In the genomic region with DNA sequence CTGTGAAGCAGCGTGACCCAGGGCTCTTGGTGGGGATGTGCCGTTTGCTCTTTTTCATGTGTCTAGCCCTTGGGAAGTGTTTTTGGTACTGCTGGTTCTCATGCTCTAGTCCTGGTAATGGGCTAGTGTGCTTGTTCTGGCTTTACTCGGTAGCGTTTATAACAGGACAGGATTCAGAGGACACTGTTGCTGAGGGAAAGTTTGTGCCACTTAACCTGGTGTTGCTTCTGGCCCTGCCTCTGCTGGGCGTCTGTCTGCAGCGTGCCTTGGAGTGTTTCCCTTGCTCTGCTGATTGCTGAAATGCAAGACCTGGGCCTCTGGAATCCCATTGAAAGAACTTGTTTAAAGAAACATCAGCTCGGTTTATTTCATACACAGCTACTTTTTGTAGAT, we compare ENCODE assay signal across 11 cellular contexts. TPM values are rescaled to one million over a fixed set of nuclear protein-coding genes. Genes with fewer than 3 reads are reported as not detected.
DNase-seq lines count a peak whose midpoint lies in the region; ATAC-seq and TF ChIP-seq lines count a peak whose summit lies in the region.
"Had no signal": no experiment of that assay in that cellular context is flagged by ENCODE, and none has a peak within 500 bp of the region (broad histone marks: within the 10 kb centered on the region; RNA-seq: fewer than 3 reads in every experiment).

No MANE protein-coding gene starts in this region.

- H3K27ac Mint-ChIP-seq in activated T-helper 2 cell treated with anti-CD3 and anti-CD28 coated beads, Interferon-gamma antibody, Interleukin-2, Interleukin-4, amounts not matched to agents 10 μg/mL and 5 μg/mL and 100 μg/mL, durations not matched to agents 14 hours and 24 hours and 36 hours = no peak overlapping the region
- H3K27ac Mint-ChIP-seq: stimulated activated naive CD8-positive, alpha-beta T cell treated with anti-CD3 and anti-CD28 coated beads, Interleukin-15, Interleukin-2, amounts not matched to agents 100 ng/mL and 50 ng/mL, for 24 hours had no signal

- H3K4me3 ChIP-seq in MM.1S (ENCODE audit: low read length) (peak overlapping the region; percentile 26), esophagus muscularis mucosa (peak overlapping the region in 3 of 4 donors; percentile 7 to 20 (median 18)), gastrocnemius medialis (no peak overlapping the region)

- H3K4me1 Mint-ChIP-seq in activated T-helper 2 cell treated with anti-CD3 and anti-CD28 coated beads, Interferon-gamma antibody, Interleukin-2, Interleukin-4, amounts not matched to agents 10 μg/mL and 5 μg/mL and 100 μg/mL, durations not matched to agents 14 hours and 24 hours and 36 hours (ENCODE audit: low read depth) = peaks cover 21% of the 10 kb centered on the region

- no peak overlapping the region for H3K4me3 Mint-ChIP-seq in activated T-helper 2 cell treated with anti-CD3 and anti-CD28 coated beads, Interferon-gamma antibody, Interleukin-2, Interleukin-4, amounts not matched to agents 10 μg/mL and 5 μg/mL and 100 μg/mL, durations not matched to agents 14 hours and 24 hours and 36 hours (ENCODE audit: low read depth)
- H3K4me3 Mint-ChIP-seq: activated T-cell treated with anti-CD3 and anti-CD28 coated beads, Interleukin-2, amount 50 U/mL, for 4 hours; stimulated activated naive CD8-positive, alpha-beta T cell treated with anti-CD3 and anti-CD28 coated beads, Interleukin-15, Interleukin-2, amounts not matched to agents 100 ng/mL and 50 ng/mL, for 24 hours had no signal

- H3K9me2 ChIP-seq in MM.1S (replicated peaks; ENCODE audit: insufficient read depth, low read length) = no peaks in the 10 kb centered on the region

- H3K27me3 ChIP-seq in MM.1S (replicated peaks; ENCODE audit: insufficient read depth, low read length) = no peaks in the 10 kb centered on the region
- H3K27me3 ChIP-seq in esophagus muscularis mucosa = no peaks in the 10 kb centered on the region
- no peaks in the 10 kb centered on the region for H3K27me3 ChIP-seq in gastrocnemius medialis

- H3K4me1 ChIP-seq in MM.1S (ENCODE audit: low read length) (peaks cover 16% of the 10 kb centered on the region), esophagus muscularis mucosa (peaks cover 60 to 74% (median 65%) of the 10 kb centered on the region in 4 donors), gastrocnemius medialis (peaks cover 39 to 51% of the 10 kb centered on the region in 2 donors)

- TF ChIP-seq CTCF in MM.1S (IDR thresholded peaks at IDR 0.05; ENCODE audit: low read length) (no peak), esophagus muscularis mucosa (IDR thresholded peaks at IDR 0.05) (no peak), gastrocnemius medialis (IDR thresholded peaks at IDR 0.05 in 4 of 5, conservative IDR thresholded peaks at IDR 0.05 in 1 of 5) (no peak)

- H3K79me2 ChIP-seq in MM.1S (ENCODE audit: low read length) = 0 out of 2 replicates have a peak, but pooled peaks cover 2% of the 10 kb centered on the region

- peaks cover 12% of the 10 kb centered on the region for H3F3A ChIP-seq in MM.1S (ENCODE audit: insufficient read depth, low read length)

- H3K9me3 ChIP-seq in MM.1S (replicated peaks; ENCODE audit: insufficient read depth, low read length) (no peaks in the 10 kb centered on the region), esophagus muscularis mucosa (no peaks in the 10 kb centered on the region), gastrocnemius medialis (no peaks in the 10 kb centered on the region)

- in situ Hi-C loops in gastrocnemius medialis (cut with MboI; ENCODE audit: low sequenced_read_pairs in 4 of 4) = no loop called here

- H3K27me3 Mint-ChIP-seq in activated T-helper 2 cell treated with anti-CD3 and anti-CD28 coated beads, Interferon-gamma antibody, Interleukin-2, Interleukin-4, amounts not matched to agents 10 μg/mL and 5 μg/mL and 100 μg/mL, durations not matched to agents 14 hours and 24 hours and 36 hours (ENCODE audit: low read depth) = peaks cover 8% of the 10 kb centered on the region
- H3K27me3 Mint-ChIP-seq: stimulated activated naive CD8-positive, alpha-beta T cell treated with anti-CD3 and anti-CD28 coated beads, Interleukin-15, Interleukin-2, amounts not matched to agents 100 ng/mL and 50 ng/mL, for 24 hours had no signal

- H3K4me2 ChIP-seq in MM.1S (ENCODE audit: low read depth, low read length) = peak overlapping the region; percentile 61

- 38% methylated on average over 2 of the region's 7 CpGs for WGBS in esophagus muscularis mucosa

- H3K36me3 Mint-ChIP-seq in activated T-helper 2 cell treated with anti-CD3 and anti-CD28 coated beads, Interferon-gamma antibody, Interleukin-2, Interleukin-4, amounts not matched to agents 10 μg/mL and 5 μg/mL and 100 μg/mL, durations not matched to agents 14 hours and 24 hours and 36 hours (ENCODE audit: low read depth) = no peaks in the 10 kb centered on the region

- peak overlapping the region; percentile 89; the same call in 1 of the 2 replicates for H3K27ac ChIP-seq in MM.1S (ENCODE audit: low read length)
- H3K27ac ChIP-seq in esophagus muscularis mucosa (replicated peaks in 1 of 4) = peak overlapping the region; percentile 72 to 79 (median 74)
- peak overlapping the region; percentile 37 to 78 (median 47) for H3K27ac ChIP-seq in gastrocnemius medialis
- H3K27ac ChIP-seq: parathyroid adenoma had no signal

- peak overlapping the region; percentile 55; the same call in 1 of the 2 replicates for H2AFZ ChIP-seq in MM.1S (ENCODE audit: low read length)
- H2AFZ ChIP-seq: parathyroid adenoma had no signal

- intact Hi-C loops in esophagus muscularis mucosa (cut with DNase I) (no loop called here), gastrocnemius medialis (cut with DNase I; ENCODE audit: low total_unique reads) (loop anchor here (2.0 to 10.0 kb wide), 2 partner anchors 36 to 178 kb away; a partner anchor contains a TSS)
- intact Hi-C loops in activated T-helper 2 cell treated with anti-CD3 and anti-CD28 coated beads, Interferon-gamma antibody, Interleukin-2, Interleukin-4, amounts not matched to agents 10 μg/mL and 5 μg/mL and 100 μg/mL, durations not matched to agents 14 hours and 24 hours and 36 hours (cut with micrococcal nuclease) = loop anchor here (1.0 kb wide), 2 partner anchors 21 to 32 kb away; no protein-coding TSS in a partner anchor

- DNase-seq in MM.1S (no peak), esophagus muscularis mucosa (ENCODE audit: extremely low spot score) (no peak), gastrocnemius medialis (no peak), inferior parietal cortex (ENCODE audit: extremely low spot score) (no peak)
- no peak for DNase-seq in activated T-helper 2 cell treated with anti-CD3 and anti-CD28 coated beads, Interferon-gamma antibody, Interleukin-2, Interleukin-4, amounts not matched to agents 10 μg/mL and 5 μg/mL and 100 μg/mL, durations not matched to agents 14 hours and 24 hours and 36 hours (ENCODE audit: low spot score)
- no peak for DNase-seq in stimulated activated naive CD4-positive, alpha-beta T cell treated with Interleukin-2 at 50 U/mL for 16 hours (lab: John Stamatoyannopoulos, UW)

- H3K9ac ChIP-seq in MM.1S (ENCODE audit: low read length) = peak overlapping the region; percentile 30; the same call in 1 of the 2 replicates
- H3K9ac ChIP-seq: parathyroid adenoma had no signal

- H3K36me3 ChIP-seq in MM.1S (replicated peaks; ENCODE audit: insufficient read depth, low read length) (no peaks in the 10 kb centered on the region), esophagus muscularis mucosa (no peaks in the 10 kb centered on the region), gastrocnemius medialis (no peaks in the 10 kb centered on the region)

- no peaks in the 10 kb centered on the region for H4K20me1 ChIP-seq in MM.1S (ENCODE audit: insufficient read depth, low read length)

- TF ChIP-seq POLR2A in esophagus muscularis mucosa (IDR thresholded peaks at IDR 0.05; ENCODE audit: low read depth) = no peak
- TF ChIP-seq POLR2A in gastrocnemius medialis (IDR thresholded peaks at IDR 0.05) = no peak

- TF ChIP-seq EP300 in esophagus muscularis mucosa (IDR thresholded peaks at IDR 0.05) = no peak

- peak; percentile 4 for ATAC-seq in GM19395 (IDR thresholded peaks at IDR 0.05; ENCODE audit: unreplicated experiment)
- ATAC-seq in gastrocnemius medialis = no peak
- no peak for ATAC-seq in HG02571 (IDR thresholded peaks at IDR 0.05; ENCODE audit: unreplicated experiment)

- H3K9me3 Mint-ChIP-seq in activated T-helper 2 cell treated with anti-CD3 and anti-CD28 coated beads, Interferon-gamma antibody, Interleukin-2, Interleukin-4, amounts not matched to agents 10 μg/mL and 5 μg/mL and 100 μg/mL, durations not matched to agents 14 hours and 24 hours and 36 hours = no peaks in the 10 kb centered on the region
- H3K9me3 Mint-ChIP-seq: activated T-cell treated with anti-CD3 and anti-CD28 coated beads, Interleukin-2, amount 50 U/mL, for 4 hours; stimulated activated naive CD8-positive, alpha-beta T cell treated with anti-CD3 and anti-CD28 coated beads, Interleukin-15, Interleukin-2, amounts not matched to agents 100 ng/mL and 50 ng/mL, for 24 hours had no signal

RNA-seq across cellular contexts. Expression of a gene that starts 35.0 kb away (rescaled TPM):
- total RNA-seq in esophagus muscularis mucosa (100 to 1,000 TPM; 234 to 301 (median 245) TPM), gastrocnemius medialis (100 to 1,000 TPM in 2 of 4 donors, 10 to 100 TPM in 2; 74.9 to 107 (median 92.4) TPM)
- 13.0 and 13.8 TPM in 2 replicates for total RNA-seq in activated T-helper 2 cell treated with anti-CD3 and anti-CD28 coated beads, Interferon-gamma antibody, Interleukin-2, Interleukin-4, amounts not matched to agents 10 μg/mL and 5 μg/mL and 100 μg/mL, durations not matched to agents 14 hours and 24 hours and 36 hours

Comparison
In these comparisons a context has a peak if more than half of its experiments do, and no peak if none do; other contexts are left out.
1. H3K4me3 ChIP-seq: peak in MM.1S (single experiment) and esophagus muscularis mucosa (3 of 4); none in gastrocnemius medialis (0 of 4).
2. Peak in every context shown above with its lines, with median percentiles within 50 percentile points of each other: H3K27ac ChIP-seq.